1 cellular context compared by ENCODE assay signal in the genomic region with DNA sequence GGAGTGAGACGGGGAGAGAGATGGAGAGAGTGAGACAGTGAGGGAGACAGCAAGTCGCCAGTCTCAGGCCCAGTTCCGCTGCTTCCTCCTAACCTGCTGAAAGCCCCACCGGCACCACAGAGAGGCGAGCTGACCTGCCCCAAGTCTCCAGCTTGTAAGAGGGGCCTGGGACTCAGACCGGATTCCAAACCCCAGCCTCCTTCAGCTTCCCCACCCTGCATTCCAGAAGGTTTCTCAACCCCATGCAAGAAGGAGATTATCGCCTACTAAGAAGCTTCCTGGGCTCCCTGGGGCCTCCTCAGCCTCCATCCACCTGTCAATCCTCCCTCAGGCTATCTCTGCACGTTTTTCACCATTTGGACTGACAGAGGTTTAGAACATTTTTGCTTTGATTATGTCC.
TF ChIP-seq lines count a peak whose summit lies in the region.

No MANE protein-coding gene starts in this region.

TF ChIP-seq in GM23338, 12 proteins besides CTCF, POLR2A, EP300 and RAD21 (continued from another document):
- TF ChIP-seq, protein P1, sequence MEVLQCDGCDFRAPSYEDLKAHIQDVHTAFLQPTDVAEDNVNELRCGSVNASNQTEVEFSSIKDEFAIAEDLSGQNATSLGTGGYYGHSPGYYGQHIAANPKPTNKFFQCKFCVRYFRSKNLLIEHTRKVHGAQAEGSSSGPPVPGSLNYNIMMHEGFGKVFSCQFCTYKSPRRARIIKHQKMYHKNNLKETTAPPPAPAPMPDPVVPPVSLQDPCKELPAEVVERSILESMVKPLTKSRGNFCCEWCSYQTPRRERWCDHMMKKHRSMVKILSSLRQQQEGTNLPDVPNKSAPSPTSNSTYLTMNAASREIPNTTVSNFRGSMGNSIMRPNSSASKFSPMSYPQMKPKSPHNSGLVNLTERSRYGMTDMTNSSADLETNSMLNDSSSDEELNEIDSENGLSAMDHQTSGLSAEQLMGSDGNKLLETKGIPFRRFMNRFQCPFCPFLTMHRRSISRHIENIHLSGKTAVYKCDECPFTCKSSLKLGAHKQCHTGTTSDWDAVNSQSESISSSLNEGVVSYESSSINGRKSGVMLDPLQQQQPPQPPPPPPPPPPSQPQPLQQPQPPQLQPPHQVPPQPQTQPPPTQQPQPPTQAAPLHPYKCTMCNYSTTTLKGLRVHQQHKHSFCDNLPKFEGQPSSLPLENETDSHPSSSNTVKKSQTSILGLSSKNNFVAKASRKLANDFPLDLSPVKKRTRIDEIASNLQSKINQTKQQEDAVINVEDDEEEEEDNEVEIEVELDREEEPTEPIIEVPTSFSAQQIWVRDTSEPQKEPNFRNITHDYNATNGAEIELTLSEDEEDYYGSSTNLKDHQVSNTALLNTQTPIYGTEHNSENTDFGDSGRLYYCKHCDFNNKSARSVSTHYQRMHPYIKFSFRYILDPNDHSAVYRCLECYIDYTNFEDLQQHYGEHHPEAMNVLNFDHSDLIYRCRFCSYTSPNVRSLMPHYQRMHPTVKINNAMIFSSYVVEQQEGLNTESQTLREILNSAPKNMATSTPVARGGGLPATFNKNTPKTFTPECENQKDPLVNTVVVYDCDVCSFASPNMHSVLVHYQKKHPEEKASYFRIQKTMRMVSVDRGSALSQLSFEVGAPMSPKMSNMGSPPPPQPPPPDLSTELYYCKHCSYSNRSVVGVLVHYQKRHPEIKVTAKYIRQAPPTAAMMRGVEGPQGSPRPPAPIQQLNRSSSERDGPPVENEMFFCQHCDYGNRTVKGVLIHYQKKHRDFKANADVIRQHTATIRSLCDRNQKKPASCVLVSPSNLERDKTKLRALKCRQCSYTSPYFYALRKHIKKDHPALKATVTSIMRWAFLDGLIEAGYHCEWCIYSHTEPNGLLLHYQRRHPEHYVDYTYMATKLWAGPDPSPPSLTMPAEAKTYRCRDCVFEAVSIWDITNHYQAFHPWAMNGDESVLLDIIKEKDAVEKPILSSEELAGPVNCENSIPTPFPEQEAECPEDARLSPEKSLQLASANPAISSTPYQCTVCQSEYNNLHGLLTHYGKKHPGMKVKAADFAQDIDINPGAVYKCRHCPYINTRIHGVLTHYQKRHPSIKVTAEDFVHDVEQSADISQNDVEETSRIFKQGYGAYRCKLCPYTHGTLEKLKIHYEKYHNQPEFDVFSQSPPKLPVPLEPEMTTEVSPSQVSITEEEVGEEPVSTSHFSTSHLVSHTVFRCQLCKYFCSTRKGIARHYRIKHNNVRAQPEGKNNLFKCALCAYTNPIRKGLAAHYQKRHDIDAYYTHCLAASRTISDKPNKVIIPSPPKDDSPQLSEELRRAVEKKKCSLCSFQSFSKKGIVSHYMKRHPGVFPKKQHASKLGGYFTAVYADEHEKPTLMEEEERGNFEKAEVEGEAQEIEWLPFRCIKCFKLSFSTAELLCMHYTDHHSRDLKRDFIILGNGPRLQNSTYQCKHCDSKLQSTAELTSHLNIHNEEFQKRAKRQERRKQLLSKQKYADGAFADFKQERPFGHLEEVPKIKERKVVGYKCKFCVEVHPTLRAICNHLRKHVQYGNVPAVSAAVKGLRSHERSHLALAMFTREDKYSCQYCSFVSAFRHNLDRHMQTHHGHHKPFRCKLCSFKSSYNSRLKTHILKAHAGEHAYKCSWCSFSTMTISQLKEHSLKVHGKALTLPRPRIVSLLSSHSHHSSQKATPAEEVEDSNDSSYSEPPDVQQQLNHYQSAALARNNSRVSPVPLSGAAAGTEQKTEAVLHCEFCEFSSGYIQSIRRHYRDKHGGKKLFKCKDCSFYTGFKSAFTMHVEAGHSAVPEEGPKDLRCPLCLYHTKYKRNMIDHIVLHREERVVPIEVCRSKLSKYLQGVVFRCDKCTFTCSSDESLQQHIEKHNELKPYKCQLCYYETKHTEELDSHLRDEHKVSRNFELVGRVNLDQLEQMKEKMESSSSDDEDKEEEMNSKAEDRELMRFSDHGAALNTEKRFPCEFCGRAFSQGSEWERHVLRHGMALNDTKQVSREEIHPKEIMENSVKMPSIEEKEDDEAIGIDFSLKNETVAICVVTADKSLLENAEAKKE (CRISPR knock-in tag; IDR thresholded peaks at IDR 0.05), result no peak
- TF ChIP-seq CREB1 (CRISPR knock-in tag; IDR thresholded peaks at IDR 0.05; ENCODE audit: low read depth) (no peak), NANOG (IDR thresholded peaks at IDR 0.05; ENCODE audit: borderline replicate concordance) (no peak), REST (IDR thresholded peaks at IDR 0.05; ENCODE audit: unreplicated experiment) (no peak), ZNF331 (CRISPR knock-in tag; IDR thresholded peaks at IDR 0.05; ENCODE audit: low read depth) (no peak)
